In genomic region chr9:715310-715709, GRCh38 we compare ENCODE assay signal across 13 cellular contexts.
DNase-seq lines count a peak whose midpoint lies in the region; ATAC-seq and TF ChIP-seq lines count a peak whose summit lies in the region.
"Had no signal": no experiment of that assay in that cellular context is flagged by ENCODE, and none has a peak within 500 bp of the region (broad histone marks: within the 10 kb centered on the region; RNA-seq: fewer than 3 reads in every experiment).

No MANE protein-coding gene starts in this region.

- peaks cover 7% of the 10 kb centered on the region for H3K27me3 Mint-ChIP-seq in activated T-cell treated with anti-CD3 and anti-CD28 coated beads, Interleukin-2, amount 50 U/mL, for 24 hours
- H3K27me3 Mint-ChIP-seq: activated CD4-positive, alpha-beta memory T cell treated with anti-CD3 and anti-CD28 coated beads for 36 hours had no signal

- peak; percentile 47 for DNase-seq in Ammon's horn (ENCODE audit: low spot score)
- DNase-seq in astrocyte of the hippocampus (ENCODE audit: low read depth, low spot score): peak; percentile 34
- DNase-seq in right atrium auricular region (ENCODE audit: low spot score): no peak
- DNase-seq in sigmoid colon: no peak
- no peak for DNase-seq in SK-N-DZ (ENCODE audit: low spot score)
- no peak for DNase-seq in NCI-H446 treated with DMSO at 0.1 percent for 48 hours (lab: John Stamatoyannopoulos, UW)
- no peak for DNase-seq in activated T-cell treated with anti-CD3 and anti-CD28 coated beads, Interleukin-2, amount 50 U/mL, for 24 hours
- DNase-seq: activated CD4-positive, alpha-beta memory T cell treated with anti-CD3 and anti-CD28 coated beads for 36 hours; activated naive CD4-positive, alpha-beta T cell treated with anti-CD3 and anti-CD28 coated beads for 36 hours; DND-41; naive thymus-derived CD8-positive, alpha-beta T cell; NCI-H1105 treated with DMSO at 0.1 percent for 48 hours had no signal

- WGBS in sigmoid colon, 2 donors: 68 to 87% methylated on average over 2 of the region's 2 CpGs

- peak overlapping the region; percentile 60 to 88 for H3K27ac ChIP-seq in right atrium auricular region
- H3K27ac ChIP-seq in sigmoid colon: peak overlapping the region; percentile 75 to 90 (median 81)

- no peak overlapping the region for H3K4me3 Mint-ChIP-seq in activated T-cell treated with anti-CD3 and anti-CD28 coated beads, Interleukin-2, amount 50 U/mL, for 24 hours
- H3K4me3 Mint-ChIP-seq: activated CD4-positive, alpha-beta memory T cell treated with anti-CD3 and anti-CD28 coated beads for 36 hours; activated naive CD4-positive, alpha-beta T cell treated with anti-CD3 and anti-CD28 coated beads for 36 hours; naive thymus-derived CD8-positive, alpha-beta T cell had no signal

- TF ChIP-seq EP300 in sigmoid colon (IDR thresholded peaks at IDR 0.05): no peak

- no peak for TF ChIP-seq POLR2A in sigmoid colon (IDR thresholded peaks at IDR 0.05)

- no peaks in the 10 kb centered on the region for H3K4me1 Mint-ChIP-seq in activated T-cell treated with anti-CD3 and anti-CD28 coated beads, Interleukin-2, amount 50 U/mL, for 24 hours (ENCODE audit: low read depth)

- H3K9me3 ChIP-seq in right atrium auricular region (no peaks in the 10 kb centered on the region), sigmoid colon (no peaks in the 10 kb centered on the region)

- H3K4me1 ChIP-seq in right atrium auricular region (peaks cover 0 to 73% of the 10 kb centered on the region in 2 donors), sigmoid colon (peaks cover 0 to 93% (median 73%) of the 10 kb centered on the region in 4 donors)

- no peaks in the 10 kb centered on the region for H3K36me3 Mint-ChIP-seq in activated T-cell treated with anti-CD3 and anti-CD28 coated beads, Interleukin-2, amount 50 U/mL, for 24 hours (ENCODE audit: low read depth)

- H3K27me3 ChIP-seq in right atrium auricular region (no peaks in the 10 kb centered on the region), sigmoid colon (no peaks in the 10 kb centered on the region)

- ATAC-seq in HG02938 (IDR thresholded peaks at IDR 0.05; ENCODE audit: unreplicated experiment): no peak
- ATAC-seq: naive thymus-derived CD8-positive, alpha-beta T cell had no signal

- no peak for TF ChIP-seq CTCF in right atrium auricular region (IDR thresholded peaks at IDR 0.05)
- TF ChIP-seq CTCF in sigmoid colon (IDR thresholded peaks at IDR 0.05): no peak

- H3K4me3 ChIP-seq in right atrium auricular region (no peak overlapping the region), sigmoid colon (no peak overlapping the region)

- H3K9me3 Mint-ChIP-seq in activated T-cell treated with anti-CD3 and anti-CD28 coated beads, Interleukin-2, amount 50 U/mL, for 24 hours: no peaks in the 10 kb centered on the region
- H3K9me3 Mint-ChIP-seq: activated CD4-positive, alpha-beta memory T cell treated with anti-CD3 and anti-CD28 coated beads for 36 hours; activated naive CD4-positive, alpha-beta T cell treated with anti-CD3 and anti-CD28 coated beads for 36 hours; naive thymus-derived CD8-positive, alpha-beta T cell had no signal

- H3K36me3 ChIP-seq in right atrium auricular region (peaks cover 44% of the 10 kb centered on the region), sigmoid colon (peaks cover 15 to 25% (median 16%) of the 10 kb centered on the region in 4 donors)

- intact Hi-C loops in sigmoid colon (cut with DNase I): loop anchor here (2.0 kb wide), 1 partner anchor 21 kb away; no protein-coding TSS in a partner anchor

- H3K27ac Mint-ChIP-seq in activated T-cell treated with anti-CD3 and anti-CD28 coated beads, Interleukin-2, amount 50 U/mL, for 24 hours: no peak overlapping the region
- H3K27ac Mint-ChIP-seq: activated CD4-positive, alpha-beta memory T cell treated with anti-CD3 and anti-CD28 coated beads for 36 hours; activated naive CD4-positive, alpha-beta T cell treated with anti-CD3 and anti-CD28 coated beads for 36 hours; naive thymus-derived CD8-positive, alpha-beta T cell had no signal

Comparison
In these comparisons a context has a peak if more than half of its experiments do, and no peak if none do; other contexts are left out.
1. DNase-seq: peak in Ammon's horn (single experiment) and astrocyte of the hippocampus (single experiment); none in right atrium auricular region (single experiment), sigmoid colon (single experiment), SK-N-DZ (single experiment), NCI-H446 treated with DMSO at 0.1 percent for 48 hours (single experiment) and activated T-cell treated with anti-CD3 and anti-CD28 coated beads, Interleukin-2, amount 50 U/mL, for 24 hours (single experiment).